In the genomic region with DNA sequence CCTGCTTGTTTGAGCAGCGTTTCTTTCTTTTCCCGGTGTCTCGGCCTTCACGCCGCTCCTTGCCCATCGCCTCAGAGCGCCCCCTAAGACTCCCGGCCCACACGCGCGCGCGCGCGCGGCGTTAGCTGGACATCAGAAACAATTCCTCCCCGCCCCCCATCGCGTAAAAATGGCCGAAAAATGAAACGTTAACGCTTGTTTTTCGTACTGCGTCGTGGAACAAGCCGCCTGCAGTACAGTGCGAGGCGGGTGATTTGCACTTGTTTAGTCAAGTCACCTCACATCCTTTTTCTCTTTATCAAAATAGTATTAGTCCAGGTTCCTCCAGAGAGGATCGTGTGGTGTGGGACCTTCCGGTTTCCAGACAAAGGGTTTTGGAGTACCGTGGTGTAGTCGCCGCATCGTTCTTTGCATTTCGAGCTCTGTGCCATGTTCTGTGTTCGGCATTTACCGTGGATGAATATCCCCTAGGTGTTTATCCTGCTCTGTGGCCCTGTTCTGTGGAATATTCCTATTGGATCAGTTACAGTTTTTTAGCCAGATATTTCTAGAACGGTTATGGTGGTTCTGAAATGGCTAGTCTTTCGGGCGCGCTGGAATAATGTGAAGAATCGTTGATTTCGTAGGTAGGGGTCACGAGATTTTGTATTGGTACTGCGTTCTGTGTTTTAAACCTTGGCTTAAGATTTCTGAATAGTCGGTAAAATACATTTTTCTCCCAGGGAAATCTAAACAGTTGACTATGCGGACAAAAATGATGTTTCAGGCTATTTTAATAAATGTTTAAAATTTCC, we compare ENCODE assay signal across 8 cellular contexts. TPM values are rescaled to one million over a fixed set of nuclear protein-coding genes. Genes with fewer than 3 reads are reported as not detected.
DNase-seq lines count a peak whose midpoint lies in the region; ATAC-seq and TF ChIP-seq lines count a peak whose summit lies in the region.

No MANE protein-coding gene starts in this region.

- H2AK5ac ChIP-seq in mesenchymal stem cell (ENCODE audit: low read length, severe bottlenecking) = peak overlapping the region; percentile 78

- peak overlapping the region; percentile 100 for H3K9ac ChIP-seq in mesenchymal stem cell (ENCODE audit: low read length)

- H3K4ac ChIP-seq in mesenchymal stem cell (ENCODE audit: low read depth in 1 of 2, low read length in 2 of 2) = peak overlapping the region; percentile 98 to 100

- no peak overlapping the region for H2AFZ ChIP-seq in mesenchymal stem cell (ENCODE audit: low read depth, low read length)

- no peaks in the 10 kb centered on the region for H3K27me3 Mint-ChIP-seq in activated CD4-positive, alpha-beta memory T cell treated with anti-CD3 and anti-CD28 coated beads, Interleukin-2, amount 10 ng/mL, durations not matched to agents 7 days and 5 days
- H3K27me3 Mint-ChIP-seq in effector memory CD8-positive, alpha-beta T cell = no peaks in the 10 kb centered on the region

- POLR2A ChIA-PET in activated CD4-positive, alpha-beta memory T cell treated with anti-CD3 and anti-CD28 coated beads, Interleukin-2, amount 10 ng/mL, durations not matched to agents 7 days and 5 days (lab: Charles Lee) = interaction anchor here (0.8 to 9.1 kb wide), 26 partner anchors 10 to 830 kb away, joined by 3 to 175 read pairs (median 4); a partner anchor contains a TSS

- peak overlapping the region; percentile 95 for H3K4me3 Mint-ChIP-seq in activated CD4-positive, alpha-beta memory T cell treated with anti-CD3 and anti-CD28 coated beads, Interleukin-2, amount 10 ng/mL, durations not matched to agents 7 days and 5 days
- peak overlapping the region; percentile 96 to 97 for H3K4me3 Mint-ChIP-seq in effector memory CD8-positive, alpha-beta T cell

- peaks cover 7% of the 10 kb centered on the region for H3K79me1 ChIP-seq in mesenchymal stem cell (replicated peaks; ENCODE audit: low read length, poor library complexity, severe bottlenecking)

- H3K4me3 ChIP-seq in AG10803 (ENCODE audit: low read length) (peak overlapping the region; percentile 90), mesenchymal stem cell (ENCODE audit: insufficient read depth in 1 of 2, low read depth in 1 of 2, low read length in 2 of 2) (peak overlapping the region; percentile 95 to 99)

- peak overlapping the region; percentile 98 for H2BK120ac ChIP-seq in mesenchymal stem cell (ENCODE audit: low read depth, low read length)

- H3K27ac ChIP-seq in mesenchymal stem cell (ENCODE audit: low read length, poor library complexity, severe bottlenecking) = peak overlapping the region; percentile 99

- H3K4me1 Mint-ChIP-seq in activated CD4-positive, alpha-beta memory T cell treated with anti-CD3 and anti-CD28 coated beads, Interleukin-2, amount 10 ng/mL, durations not matched to agents 7 days and 5 days = peaks cover 49% of the 10 kb centered on the region
- H3K4me1 Mint-ChIP-seq in effector memory CD8-positive, alpha-beta T cell (ENCODE audit: low read depth in 2 of 2) = peaks cover 36 to 43% of the 10 kb centered on the region in 2 donors

- peak overlapping the region in 1 of 2 experiments; percentile 54 for H2BK12ac ChIP-seq in mesenchymal stem cell (ENCODE audit: low read length in 2 of 2)

- CTCF ChIA-PET in activated CD4-positive, alpha-beta memory T cell treated with anti-CD3 and anti-CD28 coated beads, Interleukin-2, amount 10 ng/mL, durations not matched to agents 7 days and 5 days (lab: Charles Lee) = interaction anchor here (0.6 to 2.6 kb wide), 6 partner anchors 10 to 715 kb away, joined by 3 to 7 read pairs (median 4); a partner anchor contains a TSS

- no peak overlapping the region for H2BK15ac ChIP-seq in mesenchymal stem cell (ENCODE audit: low read depth, poor library complexity, severe bottlenecking)

- peak overlapping the region; percentile 65 for H4K8ac ChIP-seq in mesenchymal stem cell (ENCODE audit: low read length)

- H3K9me3 Mint-ChIP-seq in activated CD4-positive, alpha-beta memory T cell treated with anti-CD3 and anti-CD28 coated beads, Interleukin-2, amount 10 ng/mL, durations not matched to agents 7 days and 5 days = no peaks in the 10 kb centered on the region
- no peaks in the 10 kb centered on the region for H3K9me3 Mint-ChIP-seq in effector memory CD8-positive, alpha-beta T cell

- peak overlapping the region; percentile 43 for H3K4me2 ChIP-seq in mesenchymal stem cell (ENCODE audit: low read length, poor library complexity, severe bottlenecking)

- peaks cover 29% of the 10 kb centered on the region for H3K36me3 Mint-ChIP-seq in activated CD4-positive, alpha-beta memory T cell treated with anti-CD3 and anti-CD28 coated beads, Interleukin-2, amount 10 ng/mL, durations not matched to agents 7 days and 5 days (ENCODE audit: low read depth)
- peaks cover 61% of the 10 kb centered on the region for H3K36me3 Mint-ChIP-seq in effector memory CD8-positive, alpha-beta T cell (ENCODE audit: insufficient read depth)

- H3K36me3 ChIP-seq in mesenchymal stem cell (ENCODE audit: control insufficient read depth in 1 of 2, insufficient read depth in 2 of 2, low read depth in 1 of 2, low read length in 2 of 2) = no peaks in the 10 kb centered on the region

- no peaks in the 10 kb centered on the region for H3K27me3 ChIP-seq in mesenchymal stem cell (ENCODE audit: control insufficient read depth in 1 of 2, insufficient read depth in 1 of 2, low read length in 2 of 2)

- peak; percentile 41 for TF ChIP-seq CTCF in AG10803 (conservative IDR thresholded peaks at IDR 0.05; ENCODE audit: low read length)

- ATAC-seq in GM18520 (IDR thresholded peaks at IDR 0.05; ENCODE audit: unreplicated experiment) = peak; percentile 12
- ATAC-seq in HG03103 (IDR thresholded peaks at IDR 0.05; ENCODE audit: low read depth, unreplicated experiment) = peak; percentile 29
- ATAC-seq in effector memory CD8-positive, alpha-beta T cell (replicated peaks) = peak; percentile 22

- no peaks in the 10 kb centered on the region for H3K9me3 ChIP-seq in mesenchymal stem cell (ENCODE audit: control insufficient read depth, low read length)

- no peak overlapping the region for H4K91ac ChIP-seq in mesenchymal stem cell (ENCODE audit: low read length)

- under 1% methylated on average over 46 of the region's 48 CpGs for WGBS in mesenchymal stem cell

- DNase-seq in AG10803 (ENCODE audit: low read depth) (peak; percentile 77), NCI-H510A treated with DMSO at 0.1 percent for 48 hours (lab: John Stamatoyannopoulos, UW) (peak; percentile 42), mesenchymal stem cell (peak; percentile 91)
- peak; percentile 64 for DNase-seq in activated CD4-positive, alpha-beta memory T cell treated with anti-CD3 and anti-CD28 coated beads, Interleukin-2, amount 10 ng/mL, durations not matched to agents 7 days and 5 days
- peak; percentile 41 to 61 (median 43) for DNase-seq in effector memory CD8-positive, alpha-beta T cell
- peak; percentile 31 to 37 for DNase-seq in stimulated activated CD8-positive, alpha-beta memory T cell treated with anti-CD3 and anti-CD28 coated beads, Interleukin-2, amount 100 ng/mL, for 1 hour (ENCODE audit: low read depth in 2 of 2)

- peaks cover 11% of the 10 kb centered on the region for H3K4me1 ChIP-seq in mesenchymal stem cell (ENCODE audit: control insufficient read depth, insufficient read depth, low read depth, low read length)

- peak overlapping the region; percentile 93 for H2BK5ac ChIP-seq in mesenchymal stem cell (ENCODE audit: low read depth, low read length, poor library complexity, severe bottlenecking)

- no peak overlapping the region for H3K23ac ChIP-seq in mesenchymal stem cell (ENCODE audit: low read length in 2 of 2)

- peak overlapping the region; percentile 98 for H3K27ac Mint-ChIP-seq in activated CD4-positive, alpha-beta memory T cell treated with anti-CD3 and anti-CD28 coated beads, Interleukin-2, amount 10 ng/mL, durations not matched to agents 7 days and 5 days
- peak overlapping the region; percentile 98 to 99 for H3K27ac Mint-ChIP-seq in effector memory CD8-positive, alpha-beta T cell

- peak overlapping the region in 1 of 2 experiments; percentile 53 for H3K14ac ChIP-seq in mesenchymal stem cell (ENCODE audit: low read length in 2 of 2)

- peak overlapping the region; percentile 73 to 100 for H3K18ac ChIP-seq in mesenchymal stem cell (ENCODE audit: low read depth in 1 of 2, low read length in 2 of 2)

RNA-seq across cellular contexts. Expression of a gene that starts 1.0 kb away (rescaled TPM):
- total RNA-seq in activated CD4-positive, alpha-beta memory T cell treated with anti-CD3 and anti-CD28 coated beads, Interleukin-2, amount 10 ng/mL, durations not matched to agents 7 days and 5 days = 100 to 1,000 TPM; 168 to 193 TPM
- polyA plus RNA-seq in mesenchymal stem cell (2013, experiment 1 of 2) = 104 TPM
- 105 TPM for polyA plus RNA-seq in mesenchymal stem cell (2013, experiment 2 of 2)

RNA-seq across cellular contexts. Expression of a gene that starts 47.1 kb away (rescaled TPM):
- 100 to 1,000 TPM; 127 to 130 TPM for total RNA-seq in activated CD4-positive, alpha-beta memory T cell treated with anti-CD3 and anti-CD28 coated beads, Interleukin-2, amount 10 ng/mL, durations not matched to agents 7 days and 5 days
- polyA plus RNA-seq in mesenchymal stem cell (2013, experiment 1 of 2) = 70.9 TPM
- 73.8 TPM for polyA plus RNA-seq in mesenchymal stem cell (2013, experiment 2 of 2)

Comparison
In these comparisons a context has a peak if more than half of its experiments do, and no peak if none do; other contexts are left out.
1. Peak in every context shown above with its lines: DNase-seq, ATAC-seq, H3K4me3 ChIP-seq and H3K27ac ChIP-seq.
2. DNase-seq: peak in every context shown above with its lines; median percentile 91 in mesenchymal stem cell; 77 in AG10803; 64 in activated CD4-positive, alpha-beta memory T cell treated with anti-CD3 and anti-CD28 coated beads, Interleukin-2, amount 10 ng/mL, durations not matched to agents 7 days and 5 days; 43 in effector memory CD8-positive, alpha-beta T cell; 42 in NCI-H510A treated with DMSO at 0.1 percent for 48 hours; 34 in stimulated activated CD8-positive, alpha-beta memory T cell treated with anti-CD3 and anti-CD28 coated beads, Interleukin-2, amount 100 ng/mL, for 1 hour.